1 cellular context compared by ENCODE assay signal in the genomic region with DNA sequence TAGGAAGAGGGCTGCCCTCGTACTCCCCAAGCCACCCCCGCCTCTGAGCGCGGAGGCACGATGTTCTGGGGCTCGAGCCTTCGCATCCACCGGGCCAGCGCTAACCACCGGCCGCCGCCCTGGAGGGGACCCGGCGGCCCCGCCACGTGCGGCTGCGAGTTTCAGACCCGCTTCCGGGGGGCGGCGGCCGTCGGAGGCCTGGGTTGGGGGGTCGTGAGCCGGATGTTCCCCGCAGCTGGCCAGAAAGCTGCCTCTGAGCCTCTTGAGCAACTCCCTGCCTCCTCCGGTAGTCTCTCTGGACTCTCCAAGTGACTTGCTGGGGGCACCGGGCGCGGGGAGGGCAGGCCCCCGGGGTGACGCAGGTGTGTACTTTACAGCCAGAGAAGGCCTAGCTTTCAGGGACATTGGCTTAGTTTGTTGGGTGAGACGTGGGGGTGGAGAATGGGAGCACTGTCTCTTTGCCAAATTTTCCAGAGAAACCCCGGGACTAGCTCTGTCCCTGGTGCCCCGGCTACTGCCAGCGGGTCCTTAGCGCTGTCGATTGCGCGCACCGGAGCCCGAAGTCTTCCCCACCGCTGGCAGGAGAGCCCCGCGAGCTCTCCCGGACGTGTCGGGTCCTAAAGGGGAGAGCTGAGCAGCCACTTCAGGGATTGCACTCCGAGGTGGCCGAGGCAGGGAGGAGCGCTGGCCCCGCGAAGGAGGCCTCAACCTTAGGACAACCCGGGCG.
TF ChIP-seq lines count a peak whose summit lies in the region.

No MANE protein-coding gene starts in this region.

TF ChIP-seq in WTC11, 78 proteins besides CTCF, POLR2A, EP300 and RAD21 (continued from another document and continues in another):
- TF ChIP-seq, protein P1, sequence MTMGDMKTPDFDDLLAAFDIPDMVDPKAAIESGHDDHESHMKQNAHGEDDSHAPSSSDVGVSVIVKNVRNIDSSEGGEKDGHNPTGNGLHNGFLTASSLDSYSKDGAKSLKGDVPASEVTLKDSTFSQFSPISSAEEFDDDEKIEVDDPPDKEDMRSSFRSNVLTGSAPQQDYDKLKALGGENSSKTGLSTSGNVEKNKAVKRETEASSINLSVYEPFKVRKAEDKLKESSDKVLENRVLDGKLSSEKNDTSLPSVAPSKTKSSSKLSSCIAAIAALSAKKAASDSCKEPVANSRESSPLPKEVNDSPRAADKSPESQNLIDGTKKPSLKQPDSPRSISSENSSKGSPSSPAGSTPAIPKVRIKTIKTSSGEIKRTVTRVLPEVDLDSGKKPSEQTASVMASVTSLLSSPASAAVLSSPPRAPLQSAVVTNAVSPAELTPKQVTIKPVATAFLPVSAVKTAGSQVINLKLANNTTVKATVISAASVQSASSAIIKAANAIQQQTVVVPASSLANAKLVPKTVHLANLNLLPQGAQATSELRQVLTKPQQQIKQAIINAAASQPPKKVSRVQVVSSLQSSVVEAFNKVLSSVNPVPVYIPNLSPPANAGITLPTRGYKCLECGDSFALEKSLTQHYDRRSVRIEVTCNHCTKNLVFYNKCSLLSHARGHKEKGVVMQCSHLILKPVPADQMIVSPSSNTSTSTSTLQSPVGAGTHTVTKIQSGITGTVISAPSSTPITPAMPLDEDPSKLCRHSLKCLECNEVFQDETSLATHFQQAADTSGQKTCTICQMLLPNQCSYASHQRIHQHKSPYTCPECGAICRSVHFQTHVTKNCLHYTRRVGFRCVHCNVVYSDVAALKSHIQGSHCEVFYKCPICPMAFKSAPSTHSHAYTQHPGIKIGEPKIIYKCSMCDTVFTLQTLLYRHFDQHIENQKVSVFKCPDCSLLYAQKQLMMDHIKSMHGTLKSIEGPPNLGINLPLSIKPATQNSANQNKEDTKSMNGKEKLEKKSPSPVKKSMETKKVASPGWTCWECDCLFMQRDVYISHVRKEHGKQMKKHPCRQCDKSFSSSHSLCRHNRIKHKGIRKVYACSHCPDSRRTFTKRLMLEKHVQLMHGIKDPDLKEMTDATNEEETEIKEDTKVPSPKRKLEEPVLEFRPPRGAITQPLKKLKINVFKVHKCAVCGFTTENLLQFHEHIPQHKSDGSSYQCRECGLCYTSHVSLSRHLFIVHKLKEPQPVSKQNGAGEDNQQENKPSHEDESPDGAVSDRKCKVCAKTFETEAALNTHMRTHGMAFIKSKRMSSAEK (CRISPR knock-in tag; IDR thresholded peaks at IDR 0.05; ENCODE audit: borderline replicate concordance) = no peak
- TF ChIP-seq, protein P2, sequence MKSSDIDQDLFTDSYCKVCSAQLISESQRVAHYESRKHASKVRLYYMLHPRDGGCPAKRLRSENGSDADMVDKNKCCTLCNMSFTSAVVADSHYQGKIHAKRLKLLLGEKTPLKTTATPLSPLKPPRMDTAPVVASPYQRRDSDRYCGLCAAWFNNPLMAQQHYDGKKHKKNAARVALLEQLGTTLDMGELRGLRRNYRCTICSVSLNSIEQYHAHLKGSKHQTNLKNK (CRISPR knock-in tag; IDR thresholded peaks at IDR 0.05) = no peak
- TF ChIP-seq, protein P3, sequence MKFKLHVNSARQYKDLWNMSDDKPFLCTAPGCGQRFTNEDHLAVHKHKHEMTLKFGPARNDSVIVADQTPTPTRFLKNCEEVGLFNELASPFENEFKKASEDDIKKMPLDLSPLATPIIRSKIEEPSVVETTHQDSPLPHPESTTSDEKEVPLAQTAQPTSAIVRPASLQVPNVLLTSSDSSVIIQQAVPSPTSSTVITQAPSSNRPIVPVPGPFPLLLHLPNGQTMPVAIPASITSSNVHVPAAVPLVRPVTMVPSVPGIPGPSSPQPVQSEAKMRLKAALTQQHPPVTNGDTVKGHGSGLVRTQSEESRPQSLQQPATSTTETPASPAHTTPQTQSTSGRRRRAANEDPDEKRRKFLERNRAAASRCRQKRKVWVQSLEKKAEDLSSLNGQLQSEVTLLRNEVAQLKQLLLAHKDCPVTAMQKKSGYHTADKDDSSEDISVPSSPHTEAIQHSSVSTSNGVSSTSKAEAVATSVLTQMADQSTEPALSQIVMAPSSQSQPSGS (CRISPR knock-in tag; IDR thresholded peaks at IDR 0.05; ENCODE audit: borderline replicate concordance, low read depth) = no peak
- TF ChIP-seq RORB (CRISPR knock-in tag; IDR thresholded peaks at IDR 0.05) (no peak), CREB1 (CRISPR knock-in tag; IDR thresholded peaks at IDR 0.05) (no peak), ZNF138 (CRISPR knock-in tag; conservative IDR thresholded peaks at IDR 0.05) (no peak; the same call in 1 of the 2 replicates), SOX15 (CRISPR knock-in tag; IDR thresholded peaks at IDR 0.05) (no peak), ESRRA (CRISPR knock-in tag; IDR thresholded peaks at IDR 0.05; ENCODE audit: borderline replicate concordance) (no peak), NFATC4 (CRISPR knock-in tag; IDR thresholded peaks at IDR 0.05) (no peak), GABPB1 (CRISPR knock-in tag; IDR thresholded peaks at IDR 0.05) (no peak), KAT7 (CRISPR knock-in tag; IDR thresholded peaks at IDR 0.05; ENCODE audit: borderline replicate concordance) (no peak), ZNF121 (CRISPR knock-in tag; IDR thresholded peaks at IDR 0.05) (no peak), FOXJ3 (CRISPR knock-in tag; IDR thresholded peaks at IDR 0.05; ENCODE audit: borderline replicate concordance) (no peak), NFYB (CRISPR knock-in tag; conservative IDR thresholded peaks at IDR 0.05; ENCODE audit: low read depth) (no peak), NR2C2 (CRISPR knock-in tag; IDR thresholded peaks at IDR 0.05) (0 out of 2 replicates have a peak, but pooled peaks have one; percentile 34), ETV6 (CRISPR knock-in tag; IDR thresholded peaks at IDR 0.05) (no peak)
- TF ChIP-seq, protein P4, sequence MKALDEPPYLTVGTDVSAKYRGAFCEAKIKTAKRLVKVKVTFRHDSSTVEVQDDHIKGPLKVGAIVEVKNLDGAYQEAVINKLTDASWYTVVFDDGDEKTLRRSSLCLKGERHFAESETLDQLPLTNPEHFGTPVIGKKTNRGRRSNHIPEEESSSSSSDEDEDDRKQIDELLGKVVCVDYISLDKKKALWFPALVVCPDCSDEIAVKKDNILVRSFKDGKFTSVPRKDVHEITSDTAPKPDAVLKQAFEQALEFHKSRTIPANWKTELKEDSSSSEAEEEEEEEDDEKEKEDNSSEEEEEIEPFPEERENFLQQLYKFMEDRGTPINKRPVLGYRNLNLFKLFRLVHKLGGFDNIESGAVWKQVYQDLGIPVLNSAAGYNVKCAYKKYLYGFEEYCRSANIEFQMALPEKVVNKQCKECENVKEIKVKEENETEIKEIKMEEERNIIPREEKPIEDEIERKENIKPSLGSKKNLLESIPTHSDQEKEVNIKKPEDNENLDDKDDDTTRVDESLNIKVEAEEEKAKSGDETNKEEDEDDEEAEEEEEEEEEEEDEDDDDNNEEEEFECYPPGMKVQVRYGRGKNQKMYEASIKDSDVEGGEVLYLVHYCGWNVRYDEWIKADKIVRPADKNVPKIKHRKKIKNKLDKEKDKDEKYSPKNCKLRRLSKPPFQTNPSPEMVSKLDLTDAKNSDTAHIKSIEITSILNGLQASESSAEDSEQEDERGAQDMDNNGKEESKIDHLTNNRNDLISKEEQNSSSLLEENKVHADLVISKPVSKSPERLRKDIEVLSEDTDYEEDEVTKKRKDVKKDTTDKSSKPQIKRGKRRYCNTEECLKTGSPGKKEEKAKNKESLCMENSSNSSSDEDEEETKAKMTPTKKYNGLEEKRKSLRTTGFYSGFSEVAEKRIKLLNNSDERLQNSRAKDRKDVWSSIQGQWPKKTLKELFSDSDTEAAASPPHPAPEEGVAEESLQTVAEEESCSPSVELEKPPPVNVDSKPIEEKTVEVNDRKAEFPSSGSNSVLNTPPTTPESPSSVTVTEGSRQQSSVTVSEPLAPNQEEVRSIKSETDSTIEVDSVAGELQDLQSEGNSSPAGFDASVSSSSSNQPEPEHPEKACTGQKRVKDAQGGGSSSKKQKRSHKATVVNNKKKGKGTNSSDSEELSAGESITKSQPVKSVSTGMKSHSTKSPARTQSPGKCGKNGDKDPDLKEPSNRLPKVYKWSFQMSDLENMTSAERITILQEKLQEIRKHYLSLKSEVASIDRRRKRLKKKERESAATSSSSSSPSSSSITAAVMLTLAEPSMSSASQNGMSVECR (CRISPR knock-in tag; IDR thresholded peaks at IDR 0.05; ENCODE audit: borderline replicate concordance) = no peak
- TF ChIP-seq, protein P5, sequence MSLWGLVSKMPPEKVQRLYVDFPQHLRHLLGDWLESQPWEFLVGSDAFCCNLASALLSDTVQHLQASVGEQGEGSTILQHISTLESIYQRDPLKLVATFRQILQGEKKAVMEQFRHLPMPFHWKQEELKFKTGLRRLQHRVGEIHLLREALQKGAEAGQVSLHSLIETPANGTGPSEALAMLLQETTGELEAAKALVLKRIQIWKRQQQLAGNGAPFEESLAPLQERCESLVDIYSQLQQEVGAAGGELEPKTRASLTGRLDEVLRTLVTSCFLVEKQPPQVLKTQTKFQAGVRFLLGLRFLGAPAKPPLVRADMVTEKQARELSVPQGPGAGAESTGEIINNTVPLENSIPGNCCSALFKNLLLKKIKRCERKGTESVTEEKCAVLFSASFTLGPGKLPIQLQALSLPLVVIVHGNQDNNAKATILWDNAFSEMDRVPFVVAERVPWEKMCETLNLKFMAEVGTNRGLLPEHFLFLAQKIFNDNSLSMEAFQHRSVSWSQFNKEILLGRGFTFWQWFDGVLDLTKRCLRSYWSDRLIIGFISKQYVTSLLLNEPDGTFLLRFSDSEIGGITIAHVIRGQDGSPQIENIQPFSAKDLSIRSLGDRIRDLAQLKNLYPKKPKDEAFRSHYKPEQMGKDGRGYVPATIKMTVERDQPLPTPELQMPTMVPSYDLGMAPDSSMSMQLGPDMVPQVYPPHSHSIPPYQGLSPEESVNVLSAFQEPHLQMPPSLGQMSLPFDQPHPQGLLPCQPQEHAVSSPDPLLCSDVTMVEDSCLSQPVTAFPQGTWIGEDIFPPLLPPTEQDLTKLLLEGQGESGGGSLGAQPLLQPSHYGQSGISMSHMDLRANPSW (CRISPR knock-in tag; conservative IDR thresholded peaks at IDR 0.05; ENCODE audit: low read depth) = no peak
- TF ChIP-seq, protein P6, sequence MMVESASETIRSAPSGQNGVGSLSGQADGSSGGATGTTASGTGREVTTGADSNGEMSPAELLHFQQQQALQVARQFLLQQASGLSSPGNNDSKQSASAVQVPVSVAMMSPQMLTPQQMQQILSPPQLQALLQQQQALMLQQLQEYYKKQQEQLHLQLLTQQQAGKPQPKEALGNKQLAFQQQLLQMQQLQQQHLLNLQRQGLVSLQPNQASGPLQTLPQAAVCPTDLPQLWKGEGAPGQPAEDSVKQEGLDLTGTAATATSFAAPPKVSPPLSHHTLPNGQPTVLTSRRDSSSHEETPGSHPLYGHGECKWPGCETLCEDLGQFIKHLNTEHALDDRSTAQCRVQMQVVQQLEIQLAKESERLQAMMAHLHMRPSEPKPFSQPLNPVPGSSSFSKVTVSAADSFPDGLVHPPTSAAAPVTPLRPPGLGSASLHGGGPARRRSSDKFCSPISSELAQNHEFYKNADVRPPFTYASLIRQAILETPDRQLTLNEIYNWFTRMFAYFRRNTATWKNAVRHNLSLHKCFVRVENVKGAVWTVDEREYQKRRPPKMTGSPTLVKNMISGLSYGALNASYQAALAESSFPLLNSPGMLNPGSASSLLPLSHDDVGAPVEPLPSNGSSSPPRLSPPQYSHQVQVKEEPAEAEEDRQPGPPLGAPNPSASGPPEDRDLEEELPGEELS (CRISPR knock-in tag; IDR thresholded peaks at IDR 0.05) = no peak; the same call in 1 of the 2 replicates
- TF ChIP-seq, protein P7, sequence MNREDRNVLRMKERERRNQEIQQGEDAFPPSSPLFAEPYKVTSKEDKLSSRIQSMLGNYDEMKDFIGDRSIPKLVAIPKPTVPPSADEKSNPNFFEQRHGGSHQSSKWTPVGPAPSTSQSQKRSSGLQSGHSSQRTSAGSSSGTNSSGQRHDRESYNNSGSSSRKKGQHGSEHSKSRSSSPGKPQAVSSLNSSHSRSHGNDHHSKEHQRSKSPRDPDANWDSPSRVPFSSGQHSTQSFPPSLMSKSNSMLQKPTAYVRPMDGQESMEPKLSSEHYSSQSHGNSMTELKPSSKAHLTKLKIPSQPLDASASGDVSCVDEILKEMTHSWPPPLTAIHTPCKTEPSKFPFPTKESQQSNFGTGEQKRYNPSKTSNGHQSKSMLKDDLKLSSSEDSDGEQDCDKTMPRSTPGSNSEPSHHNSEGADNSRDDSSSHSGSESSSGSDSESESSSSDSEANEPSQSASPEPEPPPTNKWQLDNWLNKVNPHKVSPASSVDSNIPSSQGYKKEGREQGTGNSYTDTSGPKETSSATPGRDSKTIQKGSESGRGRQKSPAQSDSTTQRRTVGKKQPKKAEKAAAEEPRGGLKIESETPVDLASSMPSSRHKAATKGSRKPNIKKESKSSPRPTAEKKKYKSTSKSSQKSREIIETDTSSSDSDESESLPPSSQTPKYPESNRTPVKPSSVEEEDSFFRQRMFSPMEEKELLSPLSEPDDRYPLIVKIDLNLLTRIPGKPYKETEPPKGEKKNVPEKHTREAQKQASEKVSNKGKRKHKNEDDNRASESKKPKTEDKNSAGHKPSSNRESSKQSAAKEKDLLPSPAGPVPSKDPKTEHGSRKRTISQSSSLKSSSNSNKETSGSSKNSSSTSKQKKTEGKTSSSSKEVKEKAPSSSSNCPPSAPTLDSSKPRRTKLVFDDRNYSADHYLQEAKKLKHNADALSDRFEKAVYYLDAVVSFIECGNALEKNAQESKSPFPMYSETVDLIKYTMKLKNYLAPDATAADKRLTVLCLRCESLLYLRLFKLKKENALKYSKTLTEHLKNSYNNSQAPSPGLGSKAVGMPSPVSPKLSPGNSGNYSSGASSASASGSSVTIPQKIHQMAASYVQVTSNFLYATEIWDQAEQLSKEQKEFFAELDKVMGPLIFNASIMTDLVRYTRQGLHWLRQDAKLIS (CRISPR knock-in tag; IDR thresholded peaks at IDR 0.05; ENCODE audit: borderline replicate concordance) = no peak
- TF ChIP-seq, protein P8, sequence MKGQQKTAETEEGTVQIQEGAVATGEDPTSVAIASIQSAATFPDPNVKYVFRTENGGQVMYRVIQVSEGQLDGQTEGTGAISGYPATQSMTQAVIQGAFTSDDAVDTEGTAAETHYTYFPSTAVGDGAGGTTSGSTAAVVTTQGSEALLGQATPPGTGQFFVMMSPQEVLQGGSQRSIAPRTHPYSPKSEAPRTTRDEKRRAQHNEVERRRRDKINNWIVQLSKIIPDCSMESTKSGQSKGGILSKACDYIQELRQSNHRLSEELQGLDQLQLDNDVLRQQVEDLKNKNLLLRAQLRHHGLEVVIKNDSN (CRISPR knock-in tag; IDR thresholded peaks at IDR 0.05) = no peak
- TF ChIP-seq, protein P9, sequence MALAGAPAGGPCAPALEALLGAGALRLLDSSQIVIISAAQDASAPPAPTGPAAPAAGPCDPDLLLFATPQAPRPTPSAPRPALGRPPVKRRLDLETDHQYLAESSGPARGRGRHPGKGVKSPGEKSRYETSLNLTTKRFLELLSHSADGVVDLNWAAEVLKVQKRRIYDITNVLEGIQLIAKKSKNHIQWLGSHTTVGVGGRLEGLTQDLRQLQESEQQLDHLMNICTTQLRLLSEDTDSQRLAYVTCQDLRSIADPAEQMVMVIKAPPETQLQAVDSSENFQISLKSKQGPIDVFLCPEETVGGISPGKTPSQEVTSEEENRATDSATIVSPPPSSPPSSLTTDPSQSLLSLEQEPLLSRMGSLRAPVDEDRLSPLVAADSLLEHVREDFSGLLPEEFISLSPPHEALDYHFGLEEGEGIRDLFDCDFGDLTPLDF (CRISPR knock-in tag; IDR thresholded peaks at IDR 0.05) = peak; percentile 48; the same call in 1 of the 2 replicates
- TF ChIP-seq, protein P10, sequence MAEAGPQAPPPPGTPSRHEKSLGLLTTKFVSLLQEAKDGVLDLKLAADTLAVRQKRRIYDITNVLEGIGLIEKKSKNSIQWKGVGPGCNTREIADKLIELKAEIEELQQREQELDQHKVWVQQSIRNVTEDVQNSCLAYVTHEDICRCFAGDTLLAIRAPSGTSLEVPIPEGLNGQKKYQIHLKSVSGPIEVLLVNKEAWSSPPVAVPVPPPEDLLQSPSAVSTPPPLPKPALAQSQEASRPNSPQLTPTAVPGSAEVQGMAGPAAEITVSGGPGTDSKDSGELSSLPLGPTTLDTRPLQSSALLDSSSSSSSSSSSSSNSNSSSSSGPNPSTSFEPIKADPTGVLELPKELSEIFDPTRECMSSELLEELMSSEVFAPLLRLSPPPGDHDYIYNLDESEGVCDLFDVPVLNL (CRISPR knock-in tag; IDR thresholded peaks at IDR 0.05; ENCODE audit: borderline replicate concordance, low read depth) = no peak
